8 cellular contexts compared by ENCODE assay signal in the genomic region with DNA sequence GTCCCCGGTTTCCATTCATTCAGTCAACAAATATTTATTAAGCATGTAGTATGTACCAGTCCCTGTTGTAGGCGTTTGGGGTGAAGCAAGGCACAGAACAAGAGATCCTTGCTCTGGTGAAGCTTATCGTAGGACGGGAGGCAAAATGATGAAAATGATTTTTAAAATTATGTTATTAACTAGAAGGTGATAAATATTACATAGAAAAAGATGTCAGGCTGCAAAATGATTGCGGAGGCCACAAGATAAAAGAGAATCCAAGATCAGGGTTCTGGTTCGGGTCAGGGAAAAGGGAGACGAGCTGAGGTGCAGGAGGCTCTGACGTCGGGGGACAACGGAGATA. TPM values are rescaled to one million over a fixed set of nuclear protein-coding genes. Genes with fewer than 3 reads are reported as not detected.
DNase-seq lines count a peak whose midpoint lies in the region; ATAC-seq and TF ChIP-seq lines count a peak whose summit lies in the region.

No MANE protein-coding gene starts in this region.

- WGBS in esophagus, 2 donors = 8% methylated on average over 10 of the region's 10 CpGs

- H3K27ac Mint-ChIP-seq in Calu3 (ENCODE audit: unreplicated experiment) = peak overlapping the region; percentile 87

- H3K9ac ChIP-seq in parathyroid adenoma = no peak overlapping the region

- no peaks in the 10 kb centered on the region for H3K27me3 Mint-ChIP-seq in Calu3 (ENCODE audit: unreplicated experiment)

- H3K9me3 ChIP-seq in PC-9 (ENCODE audit: insufficient read depth, low read depth) (no peaks in the 10 kb centered on the region), esophagus (ENCODE audit: control insufficient read depth in 2 of 2, insufficient read depth in 1 of 2, low read depth in 1 of 2, low read length in 1 of 2) (no peaks in the 10 kb centered on the region), parathyroid adenoma (ENCODE audit: control insufficient read depth, low read length) (no peaks in the 10 kb centered on the region)

- DNase-seq in Calu3 (no peak), PC-9 (no peak), SW 1271 (lab: John Stamatoyannopoulos, UW) (no peak)

- H3K4me1 ChIP-seq in PC-9 (replicated peaks; ENCODE audit: insufficient read depth) = peaks cover 52% of the 10 kb centered on the region
- peaks cover 9 to 14% of the 10 kb centered on the region in 2 donors for H3K4me1 ChIP-seq in esophagus (ENCODE audit: control insufficient read depth in 2 of 2, insufficient read depth in 2 of 2, low read length in 1 of 2)
- peaks cover 17% of the 10 kb centered on the region for H3K4me1 ChIP-seq in parathyroid adenoma

- BruUV-seq in Calu3 (replicated peaks; lab: Mats Ljungman, UMichigan) (TSS peak; percentile 13), PC-9 (replicated peaks; lab: Mats Ljungman, UMichigan) (no TSS peak)

- H3K79me2 ChIP-seq in PC-9 (ENCODE audit: low read depth) = peaks cover 26% of the 10 kb centered on the region
- no peaks in the 10 kb centered on the region for H3K79me2 ChIP-seq in parathyroid adenoma

- no peaks in the 10 kb centered on the region for H4K20me1 ChIP-seq in PC-9 (ENCODE audit: insufficient read depth)

- H3K4me3 Mint-ChIP-seq in Calu3 (ENCODE audit: low read depth, unreplicated experiment) = peak overlapping the region; percentile 76

- no peak for ATAC-seq in GM21423 (IDR thresholded peaks at IDR 0.05; ENCODE audit: unreplicated experiment)
- no peak for ATAC-seq in GM21786 (IDR thresholded peaks at IDR 0.05; ENCODE audit: unreplicated experiment)
- no peak for ATAC-seq in HG03159 (IDR thresholded peaks at IDR 0.05; ENCODE audit: unreplicated experiment)

- peaks cover 60% of the 10 kb centered on the region for H3K36me3 Mint-ChIP-seq in Calu3 (ENCODE audit: insufficient read depth, unreplicated experiment)

- H3K27ac ChIP-seq in PC-9 (no peak overlapping the region), esophagus (ENCODE audit: low read depth in 2 of 2, low read length in 1 of 2) (peak overlapping the region; percentile 47 to 88), parathyroid adenoma (peak overlapping the region; percentile 99)

- no peaks in the 10 kb centered on the region for H3K9me3 Mint-ChIP-seq in Calu3 (ENCODE audit: low read depth, unreplicated experiment)

- H2AFZ ChIP-seq in PC-9 = peak overlapping the region; percentile 83
- H2AFZ ChIP-seq in parathyroid adenoma = peak overlapping the region; percentile 80

- peaks cover 48% of the 10 kb centered on the region for H3K4me1 Mint-ChIP-seq in Calu3 (ENCODE audit: low read depth, unreplicated experiment)

- POLR2A ChIA-PET in PC-9 (lab: Charles Lee; ENCODE audit: unreplicated experiment) = interaction anchor here (0.9 to 1.0 kb wide), 2 partner anchors 35 to 37 kb away, joined by 6 to 12 read pairs; no protein-coding TSS in a partner anchor

- H3K36me3 ChIP-seq in PC-9 (ENCODE audit: low read depth) (no peaks in the 10 kb centered on the region), esophagus (ENCODE audit: control insufficient read depth in 2 of 2, insufficient read depth in 2 of 2, low read length in 1 of 2) (no peaks in the 10 kb centered on the region), parathyroid adenoma (ENCODE audit: control insufficient read depth, insufficient read depth, low read length) (no peaks in the 10 kb centered on the region)

- CTCF ChIA-PET in Calu3 (lab: Charles Lee) = interaction anchor here (0.6 to 1.2 kb wide), 7 partner anchors 10 to 210 kb away, joined by 4 to 8 read pairs (median 5); no protein-coding TSS in a partner anchor
- CTCF ChIA-PET in PC-9 (lab: Charles Lee) = no interaction called here

- H3K4me3 ChIP-seq in PC-9 = peak overlapping the region; percentile 62; the same call in 1 of the 2 replicates
- H3K4me3 ChIP-seq in esophagus (ENCODE audit: low read depth in 1 of 2, low read length in 2 of 2) = peak overlapping the region; percentile 65 to 67
- peak overlapping the region; percentile 96 for H3K4me3 ChIP-seq in parathyroid adenoma (ENCODE audit: low read depth, low read length)

- H3K4me2 ChIP-seq in PC-9 (peak overlapping the region; percentile 97), parathyroid adenoma (ENCODE audit: low read length) (peak overlapping the region; percentile 68)

- H3K9me2 ChIP-seq in PC-9 (ENCODE audit: insufficient read depth) = no peaks in the 10 kb centered on the region

- intact Hi-C loops in Calu3 (cut with micrococcal nuclease; ENCODE audit: unreplicated experiment) (loop anchor here (2.0 to 5.0 kb wide), 2 partner anchors 38 to 313 kb away; a partner anchor contains a TSS), PC-9 (cut with micrococcal nuclease; ENCODE audit: unreplicated experiment) (loop anchor here (5.0 kb wide), 1 partner anchor 313 kb away; a partner anchor contains a TSS)

- TF ChIP-seq CTCF in Calu3 (IDR thresholded peaks at IDR 0.05; ENCODE audit: unreplicated experiment) (no peak), PC-9 (conservative IDR thresholded peaks at IDR 0.05) (no peak), parathyroid adenoma (IDR thresholded peaks at IDR 0.05) (no peak)

- H3K27me3 ChIP-seq in PC-9 (ENCODE audit: insufficient read depth, low read depth) (no peaks in the 10 kb centered on the region), esophagus (ENCODE audit: control insufficient read depth in 1 of 2, insufficient read depth in 2 of 2, low read length in 2 of 2) (no peaks in the 10 kb centered on the region), parathyroid adenoma (ENCODE audit: control insufficient read depth, insufficient read depth, low read length) (no peaks in the 10 kb centered on the region)

- peaks cover 66% of the 10 kb centered on the region for H3F3A ChIP-seq in PC-9 (ENCODE audit: insufficient read depth, low read depth)

RNA-seq across cellular contexts. Expression of a gene that starts 0.6 kb away (rescaled TPM):
- total RNA-seq in Calu3 (2022) (113 and 131 TPM in 2 replicates), PC-9 (2021) (30.3 and 31.1 TPM in 2 replicates)
- polyA plus RNA-seq in esophagus = 10 to 100 TPM; 10.5 to 13.7 TPM

RNA-seq across cellular contexts. Expression of a gene that starts 29.5 kb away (rescaled TPM):
- total RNA-seq in Calu3 (2022) = 31.4 and 34.3 TPM in 2 replicates
- total RNA-seq in PC-9 (2021) = 35.3 and 40.2 TPM in 2 replicates
- polyA plus RNA-seq in esophagus = 10 to 100 TPM; 28.6 to 33.5 TPM

RNA-seq across cellular contexts. Expression of a gene that starts 51.3 kb away (rescaled TPM):
- total RNA-seq in Calu3 (2022) (118 and 128 TPM in 2 replicates), PC-9 (2021) (63.3 and 71.0 TPM in 2 replicates)
- polyA plus RNA-seq in esophagus = 10 to 100 TPM; 11.0 to 26.3 TPM
